ENCODE assay signal across 1 cellular context in the genomic region with DNA sequence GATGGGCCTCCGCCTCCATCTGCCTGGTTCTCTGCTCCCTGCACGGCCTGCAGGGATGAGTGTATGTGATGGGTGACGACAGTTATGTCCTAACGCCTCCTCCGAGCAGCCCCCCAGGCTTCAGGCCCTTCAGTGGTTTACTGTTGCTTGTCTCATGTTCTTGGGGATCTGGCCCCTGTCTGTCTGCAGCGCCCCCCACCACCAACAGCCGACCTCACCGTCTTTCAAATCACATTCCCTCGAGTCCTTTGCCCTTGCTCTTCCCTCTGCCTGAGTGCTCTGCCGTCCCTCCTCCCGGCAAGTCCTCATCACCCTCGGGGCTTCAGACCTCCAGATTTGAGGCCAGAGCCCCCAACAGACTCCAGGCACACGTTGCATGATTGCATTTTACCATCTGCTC.
TF ChIP-seq lines count a peak whose summit lies in the region.

No MANE protein-coding gene starts in this region.

TF ChIP-seq in IMR-90, 13 proteins besides CTCF, POLR2A, EP300 and RAD21 (continued from another document):
- TF ChIP-seq, protein P1, sequence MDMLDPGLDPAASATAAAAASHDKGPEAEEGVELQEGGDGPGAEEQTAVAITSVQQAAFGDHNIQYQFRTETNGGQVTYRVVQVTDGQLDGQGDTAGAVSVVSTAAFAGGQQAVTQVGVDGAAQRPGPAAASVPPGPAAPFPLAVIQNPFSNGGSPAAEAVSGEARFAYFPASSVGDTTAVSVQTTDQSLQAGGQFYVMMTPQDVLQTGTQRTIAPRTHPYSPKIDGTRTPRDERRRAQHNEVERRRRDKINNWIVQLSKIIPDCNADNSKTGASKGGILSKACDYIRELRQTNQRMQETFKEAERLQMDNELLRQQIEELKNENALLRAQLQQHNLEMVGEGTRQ (IDR thresholded peaks at IDR 0.05; ENCODE audit: low read depth, low read length): no peak
- TF ChIP-seq MAFK (IDR thresholded peaks at IDR 0.05; ENCODE audit: low read depth, low read length) (no peak), CHD1 (IDR thresholded peaks at IDR 0.05; ENCODE audit: low read depth, low read length) (no peak), CEBPB (IDR thresholded peaks at IDR 0.05; ENCODE audit: low read depth, low read length) (no peak), MAZ (IDR thresholded peaks at IDR 0.05; ENCODE audit: borderline replicate concordance, low read depth, low read length) (no peak), SMC3 (IDR thresholded peaks at IDR 0.05; ENCODE audit: low read depth, low read length) (no peak), NFE2L2 (IDR thresholded peaks at IDR 0.05; ENCODE audit: low read depth, low read length) (no peak), RFX5 (IDR thresholded peaks at IDR 0.05; ENCODE audit: low read depth, low read length) (no peak), MXI1 (IDR thresholded peaks at IDR 0.05; ENCODE audit: borderline replicate concordance, low read depth, low read length) (no peak), FOS (IDR thresholded peaks at IDR 0.05; ENCODE audit: low read depth, low read length) (no peak), RCOR1 (IDR thresholded peaks at IDR 0.05; ENCODE audit: insufficient replicate concordance, low read length) (no peak)
